In the genomic region with DNA sequence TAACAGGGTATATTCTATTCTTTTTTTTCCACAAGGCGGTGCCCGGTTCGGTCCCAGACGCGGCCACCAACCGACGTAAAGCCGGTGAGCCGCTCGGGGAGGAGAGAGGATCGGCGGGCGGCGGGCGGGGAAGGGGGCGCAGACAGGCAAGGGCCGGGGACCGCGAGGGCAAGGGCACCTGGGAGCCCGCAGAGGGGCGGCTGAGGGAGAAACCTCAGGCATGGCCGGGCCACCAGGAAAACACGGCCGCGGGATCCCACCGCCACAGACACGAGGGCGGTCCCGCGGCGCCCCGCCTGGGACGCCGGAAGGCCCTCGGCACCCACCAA, we compare ENCODE assay signal across 1 cellular context.
TF ChIP-seq lines count a peak whose summit lies in the region.

No MANE protein-coding gene starts in this region.

TF ChIP-seq in H1, 55 proteins besides CTCF, POLR2A, EP300 and RAD21:
- TF ChIP-seq EZH2 (IDR thresholded peaks at IDR 0.05; ENCODE audit: low read depth, low read length, severe bottlenecking) = peak; percentile 36
